In the genomic region with DNA sequence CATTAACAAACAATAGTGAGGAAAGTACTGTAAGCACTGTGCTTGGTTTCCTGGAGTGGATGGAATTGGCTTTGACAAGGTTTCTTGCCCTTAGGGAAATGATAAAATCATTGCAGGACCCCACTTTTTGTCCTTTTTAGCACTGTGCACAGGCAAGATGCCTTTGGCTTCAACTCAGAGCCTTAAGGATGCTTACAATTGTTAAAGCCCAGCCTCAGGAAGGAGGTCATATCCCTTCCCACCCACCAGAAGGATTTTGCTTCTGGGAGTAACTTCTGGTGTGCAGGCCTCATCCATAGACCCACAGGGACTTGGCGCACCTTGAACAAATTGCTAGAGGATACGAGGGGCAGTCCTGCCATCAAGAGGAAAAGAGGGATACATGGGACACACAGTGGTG, we compare ENCODE assay signal across 31 cellular contexts.
"Had no signal": no experiment of that assay in that cellular context is flagged by ENCODE, and none has a peak within 500 bp of the region (broad histone marks: within the 10 kb centered on the region; RNA-seq: fewer than 3 reads in every experiment).

No MANE protein-coding gene starts in this region.

- H3K27me3 Mint-ChIP-seq: activated CD4-positive, alpha-beta T cell treated with anti-CD3 and anti-CD28 coated beads, Interleukin-2, amount 10 ng/mL, durations not matched to agents 24 days and 14 days; activated naive CD8-positive, alpha-beta T cell treated with anti-CD3 and anti-CD28 coated beads, Interleukin-2, amount 10 ng/mL, durations not matched to agents 7 days and 5 days had no signal

- H3K27ac Mint-ChIP-seq: activated CD4-positive, alpha-beta memory T cell treated with anti-CD3 and anti-CD28 coated beads for 36 hours; activated CD4-positive, alpha-beta T cell treated with anti-CD3 and anti-CD28 coated beads, Interleukin-2, amount 10 ng/mL, durations not matched to agents 24 days and 14 days; activated naive CD4-positive, alpha-beta T cell treated with anti-CD3 and anti-CD28 coated beads, Interleukin-2, amount 10 ng/mL, durations not matched to agents 7 days and 5 days; activated naive CD8-positive, alpha-beta T cell treated with anti-CD3 and anti-CD28 coated beads, Interleukin-2, amount 10 ng/mL, durations not matched to agents 7 days and 5 days; endodermal cell; natural killer cell treated with Interleukin-12 subunit alpha and Interleukin-12 subunit beta and Interleukin-15 and Interleukin-18, amount 100 ng/mL, for 72 hours; stimulated activated memory B cell treated with anti-CD40 and anti-IgM and Interleukin-4, amounts not matched to agents 10 μg/mL and 1 μg/mL and 100 μg/mL, for 72 hours; stimulated activated naive CD8-positive, alpha-beta T cell treated with anti-CD3 and anti-CD28 coated beads, Interleukin-15, amount 100 ng/mL, for 72 hours; T-helper 1 cell treated with Interleukin-12 subunit alpha and Interleukin-12 subunit beta and Interleukin-4 antibody, amounts not matched to agents 30 μg/mL and 1 μg/mL, for 36 hours; type B pancreatic cell had no signal

- H3K27me3 ChIP-seq: brain microvascular endothelial cell, esophagus squamous epithelium, hepatocyte, neutrophil, pancreas, vagina had no signal

- H3K9me3 Mint-ChIP-seq: activated CD4-positive, alpha-beta memory T cell treated with anti-CD3 and anti-CD28 coated beads for 36 hours; activated CD4-positive, alpha-beta T cell treated with anti-CD3 and anti-CD28 coated beads, Interleukin-2, amount 10 ng/mL, durations not matched to agents 24 days and 14 days; activated naive CD4-positive, alpha-beta T cell treated with anti-CD3 and anti-CD28 coated beads, Interleukin-2, amount 10 ng/mL, durations not matched to agents 7 days and 5 days; activated naive CD8-positive, alpha-beta T cell treated with anti-CD3 and anti-CD28 coated beads, Interleukin-2, amount 10 ng/mL, durations not matched to agents 7 days and 5 days; natural killer cell treated with Interleukin-12 subunit alpha and Interleukin-12 subunit beta and Interleukin-15 and Interleukin-18, amount 100 ng/mL, for 72 hours; stimulated activated memory B cell treated with anti-CD40 and anti-IgM and Interleukin-4, amounts not matched to agents 10 μg/mL and 1 μg/mL and 100 μg/mL, for 72 hours; stimulated activated naive CD8-positive, alpha-beta T cell treated with anti-CD3 and anti-CD28 coated beads, Interleukin-15, amount 100 ng/mL, for 72 hours; T-helper 1 cell treated with Interleukin-12 subunit alpha and Interleukin-12 subunit beta and Interleukin-4 antibody, amounts not matched to agents 30 μg/mL and 1 μg/mL, for 36 hours; type B pancreatic cell had no signal

- H3K27ac ChIP-seq: brain microvascular endothelial cell, epithelial cell of prostate, hepatocyte, neutrophil, pancreas, sigmoid colon, vagina had no signal

- H3K4me1 ChIP-seq: pancreas, vagina had no signal

- H3K4me3 ChIP-seq: esophagus squamous epithelium, hepatocyte, mucosa of descending colon, pancreas, sigmoid colon, vagina had no signal

- ATAC-seq: mucosa of descending colon; natural killer cell treated with Interleukin-12 subunit alpha and Interleukin-12 subunit beta and Interleukin-15 and Interleukin-18, amount 100 ng/mL, for 72 hours; pancreas; stimulated activated memory B cell treated with anti-CD40 and anti-IgM and Interleukin-4, amounts not matched to agents 10 μg/mL and 1 μg/mL and 100 μg/mL, for 72 hours; stimulated activated naive CD8-positive, alpha-beta T cell treated with anti-CD3 and anti-CD28 coated beads, Interleukin-15, amount 100 ng/mL, for 72 hours had no signal

- DNase-seq: activated CD4-positive, alpha-beta memory T cell treated with anti-CD3 and anti-CD28 coated beads for 36 hours; activated CD4-positive, alpha-beta T cell treated with anti-CD3 and anti-CD28 coated beads, Interleukin-2, amount 10 ng/mL, durations not matched to agents 24 days and 14 days; activated CD4-positive, CD25-positive, alpha-beta regulatory T cell treated with anti-CD3 and anti-CD28 coated beads, Interleukin-2, amount 50 U/mL, for 72 hours; activated CD8-positive, alpha-beta memory T cell treated with anti-CD3 and anti-CD28 coated beads, Interleukin-2, amount 50 U/mL, for 4 hours; activated gamma-delta T cell; activated naive CD4-positive, alpha-beta T cell treated with anti-CD3 and anti-CD28 coated beads, Interleukin-2, amount 10 ng/mL, durations not matched to agents 7 days and 5 days; activated naive CD8-positive, alpha-beta T cell treated with anti-CD3 and anti-CD28 coated beads, Interleukin-2, amount 10 ng/mL, durations not matched to agents 7 days and 5 days; activated T-cell treated with anti-CD3 and anti-CD28 coated beads, Interleukin-2, amount 50 U/mL, for 1 hour; caudate nucleus; endodermal cell; esophagus squamous epithelium; islet precursor cell; mucosa of descending colon; pancreas; sigmoid colon; small intestine; stimulated activated CD4-positive, alpha-beta T cell treated with anti-CD3 and anti-CD28 coated beads, Interleukin-4, amount 100 ng/mL, for 24 hours; stimulated activated CD8-positive, alpha-beta memory T cell treated with anti-CD3 and anti-CD28 coated beads, Interleukin-4, amount 100 ng/mL, for 48 hours; stimulated activated naive CD8-positive, alpha-beta T cell treated with anti-CD3 and anti-CD28 coated beads, Interleukin-15, amount 100 ng/mL, for 72 hours; substantia nigra; SW 1271; T1000 had no signal

- H3K9me3 ChIP-seq: esophagus squamous epithelium, mucosa of descending colon, neutrophil, pancreas, sigmoid colon, vagina had no signal

- H3K36me3 Mint-ChIP-seq: activated CD4-positive, alpha-beta memory T cell treated with anti-CD3 and anti-CD28 coated beads for 36 hours; activated naive CD4-positive, alpha-beta T cell treated with anti-CD3 and anti-CD28 coated beads, Interleukin-2, amount 10 ng/mL, durations not matched to agents 7 days and 5 days; activated naive CD8-positive, alpha-beta T cell treated with anti-CD3 and anti-CD28 coated beads, Interleukin-2, amount 10 ng/mL, durations not matched to agents 7 days and 5 days; natural killer cell treated with Interleukin-12 subunit alpha and Interleukin-12 subunit beta and Interleukin-15 and Interleukin-18, amount 100 ng/mL, for 72 hours; stimulated activated memory B cell treated with anti-CD40 and anti-IgM and Interleukin-4, amounts not matched to agents 10 μg/mL and 1 μg/mL and 100 μg/mL, for 72 hours; type B pancreatic cell had no signal

- H3K4me3 Mint-ChIP-seq: activated CD4-positive, alpha-beta memory T cell treated with anti-CD3 and anti-CD28 coated beads for 36 hours; activated CD4-positive, alpha-beta T cell treated with anti-CD3 and anti-CD28 coated beads, Interleukin-2, amount 10 ng/mL, durations not matched to agents 24 days and 14 days; activated naive CD4-positive, alpha-beta T cell treated with anti-CD3 and anti-CD28 coated beads, Interleukin-2, amount 10 ng/mL, durations not matched to agents 7 days and 5 days; activated naive CD8-positive, alpha-beta T cell treated with anti-CD3 and anti-CD28 coated beads, Interleukin-2, amount 10 ng/mL, durations not matched to agents 7 days and 5 days; endodermal cell; natural killer cell treated with Interleukin-12 subunit alpha and Interleukin-12 subunit beta and Interleukin-15 and Interleukin-18, amount 100 ng/mL, for 72 hours; stimulated activated memory B cell treated with anti-CD40 and anti-IgM and Interleukin-4, amounts not matched to agents 10 μg/mL and 1 μg/mL and 100 μg/mL, for 72 hours; stimulated activated naive CD8-positive, alpha-beta T cell treated with anti-CD3 and anti-CD28 coated beads, Interleukin-15, amount 100 ng/mL, for 72 hours; T-helper 1 cell treated with Interleukin-12 subunit alpha and Interleukin-12 subunit beta and Interleukin-4 antibody, amounts not matched to agents 30 μg/mL and 1 μg/mL, for 36 hours; type B pancreatic cell had no signal

- H3K36me3 ChIP-seq: brain microvascular endothelial cell, esophagus squamous epithelium, neutrophil, pancreas, sigmoid colon, vagina had no signal
